1 cellular context compared by ENCODE assay signal in the genomic region with DNA sequence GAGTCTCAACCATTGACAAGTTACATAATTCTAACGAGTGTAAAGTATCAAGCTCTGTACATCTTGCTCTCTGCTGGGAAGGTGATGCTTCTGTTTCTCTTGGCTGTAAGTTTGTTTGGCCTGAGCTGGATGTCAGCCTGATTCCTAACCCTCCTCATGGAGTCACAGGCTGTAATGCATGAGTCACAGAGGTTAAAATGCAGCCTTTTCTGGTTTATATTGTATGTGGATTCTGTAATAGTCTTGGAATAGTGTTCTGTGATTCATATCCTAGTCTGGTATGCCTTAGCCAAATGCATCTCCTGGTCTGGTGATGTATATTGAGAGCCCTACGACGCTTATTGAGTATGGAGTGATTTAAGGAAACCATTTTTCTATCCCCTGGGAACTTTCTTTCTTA.
TF ChIP-seq lines count a peak whose summit lies in the region.

No MANE protein-coding gene starts in this region.

TF ChIP-seq in HEK293, 187 proteins besides CTCF, POLR2A, EP300 and RAD21 (continued from another document):
- TF ChIP-seq ZNF404 (tag by site-specific recombination; IDR thresholded peaks at IDR 0.05) (no peak), SP7 (tag by site-specific recombination; IDR thresholded peaks at IDR 0.05) (peak; percentile 31), FEZF1 (tag by site-specific recombination; IDR thresholded peaks at IDR 0.05) (peak; percentile 60; the same call in 1 of the 2 replicates), SCRT2 (tag by site-specific recombination; IDR thresholded peaks at IDR 0.05) (0 out of 2 replicates have a peak, but pooled peaks have one; percentile 8), ZNF629 (tag by site-specific recombination; IDR thresholded peaks at IDR 0.05) (peak; percentile 92), PRDM6 (tag by site-specific recombination; IDR thresholded peaks at IDR 0.05) (peak; percentile 54), ZNF132 (tag by site-specific recombination; IDR thresholded peaks at IDR 0.05; ENCODE audit: borderline replicate concordance) (no peak), ZXDB (tag by site-specific recombination; IDR thresholded peaks at IDR 0.05) (0 out of 2 replicates have a peak, but pooled peaks have one; percentile 9), ZNF157 (tag by site-specific recombination; IDR thresholded peaks at IDR 0.05) (no peak), BCL11A (tag by site-specific recombination; IDR thresholded peaks at IDR 0.05; ENCODE audit: low read depth) (0 out of 2 replicates have a peak, but pooled peaks have one; percentile 46), SALL2 (tag by site-specific recombination; IDR thresholded peaks at IDR 0.05; ENCODE audit: borderline replicate concordance) (no peak)
- TF ChIP-seq, protein P1, sequence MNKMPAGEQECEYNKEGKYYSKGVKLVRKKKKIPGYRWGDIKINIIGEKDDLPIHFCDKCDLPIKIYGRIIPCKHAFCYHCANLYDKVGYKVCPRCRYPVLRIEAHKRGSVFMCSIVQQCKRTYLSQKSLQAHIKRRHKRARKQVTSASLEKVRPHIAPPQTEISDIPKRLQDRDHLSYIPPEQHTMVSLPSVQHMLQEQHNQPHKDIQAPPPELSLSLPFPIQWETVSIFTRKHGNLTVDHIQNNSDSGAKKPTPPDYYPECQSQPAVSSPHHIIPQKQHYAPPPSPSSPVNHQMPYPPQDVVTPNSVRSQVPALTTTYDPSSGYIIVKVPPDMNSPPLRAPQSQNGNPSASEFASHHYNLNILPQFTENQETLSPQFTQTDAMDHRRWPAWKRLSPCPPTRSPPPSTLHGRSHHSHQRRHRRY (tag by site-specific recombination; IDR thresholded peaks at IDR 0.05), result no peak
